In the genomic region with DNA sequence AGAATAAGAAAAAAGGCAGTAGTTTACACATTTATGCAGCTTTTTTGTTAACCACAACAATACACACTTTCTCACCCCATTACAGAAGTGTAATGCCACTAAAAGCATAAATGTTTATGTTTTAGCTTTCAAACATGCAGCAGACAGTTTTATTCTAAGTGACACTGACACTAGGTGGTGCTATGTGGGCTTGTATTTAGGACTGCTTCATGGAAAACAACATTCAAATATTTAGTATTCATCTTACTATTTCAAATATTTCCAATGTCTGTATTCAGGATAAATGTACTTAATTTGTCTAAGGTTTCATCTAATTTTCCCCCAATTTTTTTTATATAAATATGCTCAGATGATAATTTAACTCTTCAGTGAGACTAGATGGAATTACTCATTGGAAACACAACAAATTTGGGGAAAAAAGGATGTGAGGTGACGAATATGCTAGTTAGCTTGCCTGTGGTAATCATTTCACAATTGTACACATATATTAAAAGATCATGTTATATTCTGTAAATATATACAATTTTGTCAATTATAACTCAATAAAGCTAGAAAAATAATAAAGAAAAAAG, we compare ENCODE assay signal across 9 cellular contexts.
DNase-seq lines count a peak whose midpoint lies in the region; ATAC-seq, FAIRE-seq and TF ChIP-seq lines count a peak whose summit lies in the region.
"Had no signal": no experiment of that assay in that cellular context is flagged by ENCODE, and none has a peak within 500 bp of the region (broad histone marks: within the 10 kb centered on the region; RNA-seq: fewer than 3 reads in every experiment).

No MANE protein-coding gene starts in this region.

- no peak overlapping the region for H4K8ac ChIP-seq in trophoblast cell (ENCODE audit: low read depth, low read length)

- no peak overlapping the region for H3K14ac ChIP-seq in trophoblast cell (ENCODE audit: low read length)

- H3K79me1 ChIP-seq in trophoblast cell (ENCODE audit: low read length), result no peaks in the 10 kb centered on the region

- no peak overlapping the region for H2AFZ ChIP-seq in trophoblast cell (ENCODE audit: insufficient read depth, low read length, poor library complexity)

- WGBS in esophagus muscularis mucosa, result 88% methylated on average over 1 of the region's 1 CpG
- WGBS in trophoblast cell (ENCODE audit: extremely low coverage, insufficient coverage, insufficient read length), result no CpG with 5 or more reads among the region's 1 CpG

- no peaks in the 10 kb centered on the region for H3K4me1 Mint-ChIP-seq in Caco-2 (ENCODE audit: low read depth, unreplicated experiment)
- no peaks in the 10 kb centered on the region for H3K4me1 Mint-ChIP-seq in stimulated activated memory B cell treated with anti-CD40 and anti-IgM and Interleukin-4, amounts not matched to agents 10 μg/mL and 1 μg/mL and 100 μg/mL, for 72 hours
- H3K4me1 Mint-ChIP-seq: memory B cell had no signal

- intact Hi-C loops in Caco-2 (cut with micrococcal nuclease; ENCODE audit: unreplicated experiment) (loop anchor here (1.0 kb wide), 1 partner anchor 238 kb away; no protein-coding TSS in a partner anchor), esophagus muscularis mucosa (cut with DNase I) (no loop called here)

- H3K4ac ChIP-seq in trophoblast cell (ENCODE audit: low read depth, low read length), result no peak overlapping the region

- H3K27me3 ChIP-seq in Caco-2 (replicated peaks; ENCODE audit: control insufficient read depth, insufficient read depth, low read length), result no peaks in the 10 kb centered on the region
- no peaks in the 10 kb centered on the region for H3K27me3 ChIP-seq in esophagus muscularis mucosa
- H3K27me3 ChIP-seq in trophoblast cell (ENCODE audit: insufficient read depth, low read length), result no peaks in the 10 kb centered on the region

- H3K4me2 ChIP-seq in trophoblast cell (ENCODE audit: low read length), result no peak overlapping the region

- H3K27ac ChIP-seq in esophagus muscularis mucosa (replicated peaks in 1 of 4) (no peak overlapping the region), trophoblast cell (ENCODE audit: low read depth, low read length) (no peak overlapping the region)

- no peak overlapping the region for H4K12ac ChIP-seq in trophoblast cell (ENCODE audit: low read depth, low read length)

- H3K9ac ChIP-seq in trophoblast cell (ENCODE audit: low read length), result no peak overlapping the region

- no peak for ATAC-seq in stimulated activated memory B cell treated with anti-CD40 and anti-IgM and Interleukin-4, amounts not matched to agents 10 μg/mL and 1 μg/mL and 100 μg/mL, for 72 hours

- no peak overlapping the region for H3K4me3 Mint-ChIP-seq in Caco-2 (ENCODE audit: unreplicated experiment)
- H3K4me3 Mint-ChIP-seq in stimulated activated memory B cell treated with anti-CD40 and anti-IgM and Interleukin-4, amounts not matched to agents 10 μg/mL and 1 μg/mL and 100 μg/mL, for 72 hours, result no peak overlapping the region
- H3K4me3 Mint-ChIP-seq: memory B cell had no signal

- TF ChIP-seq CTCF in Caco-2 (IDR thresholded peaks at IDR 0.05; ENCODE audit: insufficient read depth in 1 of 2, low read depth in 1 of 2, low read length in 1 of 2, severe bottlenecking in 1 of 2, unreplicated experiment in 1 of 2), result peak; percentile 41 to 57
- TF ChIP-seq CTCF in esophagus muscularis mucosa (IDR thresholded peaks at IDR 0.05), result peak; percentile 49 to 59 (median 51)

- no TSS peak for BruUV-seq in Caco-2 (replicated peaks; lab: Mats Ljungman, UMichigan)

- peak; percentile 78 for FAIRE-seq in RCC 7860 (lab: Jason Lieb, UNC)

- no peak for TF ChIP-seq POLR2A in esophagus muscularis mucosa (IDR thresholded peaks at IDR 0.05; ENCODE audit: low read depth)

- peak in 1 of 2 experiments; percentile 15 for DNase-seq in Caco-2
- peak; percentile 34 for DNase-seq in HEK293T (ENCODE audit: extremely low spot score)
- peak; percentile 31 for DNase-seq in RCC 7860 (ENCODE audit: low spot score)
- DNase-seq in esophagus muscularis mucosa (ENCODE audit: extremely low spot score), result no peak
- DNase-seq in trophoblast cell, result peak; percentile 22 to 67
- DNase-seq in activated CD4-positive, alpha-beta T cell treated with anti-CD3 and anti-CD28 coated beads, Interleukin-2, amount 50 U/mL, for 1 hour, result no peak
- DNase-seq in activated gamma-delta T cell treated with Interleukin-2 at 50 U/mL for 16 hours, result no peak

- no peaks in the 10 kb centered on the region for H3K79me2 ChIP-seq in trophoblast cell (ENCODE audit: control insufficient read depth, insufficient read depth, low read length, poor library complexity)

- H3K18ac ChIP-seq in trophoblast cell (ENCODE audit: low read length), result no peak overlapping the region

- TF ChIP-seq EP300 in esophagus muscularis mucosa (IDR thresholded peaks at IDR 0.05), result no peak

- no peak overlapping the region for H2BK120ac ChIP-seq in trophoblast cell (ENCODE audit: insufficient read depth, low read length, poor library complexity)

- H3K4me1 ChIP-seq in Caco-2 (no peaks in the 10 kb centered on the region), esophagus muscularis mucosa (peaks cover 0 to 2% (median 0%) of the 10 kb centered on the region in 4 donors), trophoblast cell (ENCODE audit: control insufficient read depth in 1 of 2, insufficient read depth in 2 of 2, low read length in 2 of 2) (no peaks in the 10 kb centered on the region)

- CTCF ChIA-PET in Caco-2 (lab: Charles Lee), result interaction anchor here (0.5 to 1.2 kb wide), 6 partner anchors 67 to 243 kb away, joined by 3 to 6 read pairs (median 4); no protein-coding TSS in a partner anchor
- CTCF ChIA-PET in HEK293T (lab: Yijun Ruan, JAX), result interaction anchor here (0.6 to 2.1 kb wide), 3 partner anchors 8 to 238 kb away, joined by 3 to 7 read pairs (median 6); no protein-coding TSS in a partner anchor

- H3K27ac Mint-ChIP-seq in Caco-2 (ENCODE audit: unreplicated experiment), result no peak overlapping the region
- no peak overlapping the region for H3K27ac Mint-ChIP-seq in stimulated activated memory B cell treated with anti-CD40 and anti-IgM and Interleukin-4, amounts not matched to agents 10 μg/mL and 1 μg/mL and 100 μg/mL, for 72 hours
- H3K27ac Mint-ChIP-seq: memory B cell had no signal

- no peak overlapping the region for H3K23ac ChIP-seq in trophoblast cell (ENCODE audit: low read length)

- H3K36me3 Mint-ChIP-seq in Caco-2 (ENCODE audit: insufficient read depth, unreplicated experiment), result no peaks in the 10 kb centered on the region
- H3K36me3 Mint-ChIP-seq in stimulated activated memory B cell treated with anti-CD40 and anti-IgM and Interleukin-4, amounts not matched to agents 10 μg/mL and 1 μg/mL and 100 μg/mL, for 72 hours, result peaks cover 11% of the 10 kb centered on the region

- H3K36me3 ChIP-seq in Caco-2 (ENCODE audit: control insufficient read depth, insufficient read depth, low read length) (no peaks in the 10 kb centered on the region), esophagus muscularis mucosa (peaks cover 3 to 73% (median 19%) of the 10 kb centered on the region in 4 donors), trophoblast cell (ENCODE audit: control insufficient read depth in 1 of 2, insufficient read depth in 2 of 2, low read length in 2 of 2) (peaks cover 2 to 5% of the 10 kb centered on the region in 2 experiments)

- POLR2A ChIA-PET in Caco-2 (lab: Charles Lee) (no interaction called here), HEK293T (lab: Yijun Ruan, JAX) (no interaction called here)

- no peaks in the 10 kb centered on the region for H3K27me3 Mint-ChIP-seq in Caco-2 (ENCODE audit: insufficient read depth, unreplicated experiment)
- no peaks in the 10 kb centered on the region for H3K27me3 Mint-ChIP-seq in stimulated activated memory B cell treated with anti-CD40 and anti-IgM and Interleukin-4, amounts not matched to agents 10 μg/mL and 1 μg/mL and 100 μg/mL, for 72 hours
- H3K27me3 Mint-ChIP-seq: memory B cell had no signal

- H4K91ac ChIP-seq in trophoblast cell (ENCODE audit: low read depth, low read length), result no peak overlapping the region

- H3K4me3 ChIP-seq in Caco-2 (ENCODE audit: low read depth, low read length) (no peak overlapping the region), esophagus muscularis mucosa (no peak overlapping the region), trophoblast cell (ENCODE audit: low read depth, low read length) (no peak overlapping the region)

- H3K9me3 Mint-ChIP-seq in Caco-2 (ENCODE audit: unreplicated experiment), result no peaks in the 10 kb centered on the region
- H3K9me3 Mint-ChIP-seq in stimulated activated memory B cell treated with anti-CD40 and anti-IgM and Interleukin-4, amounts not matched to agents 10 μg/mL and 1 μg/mL and 100 μg/mL, for 72 hours, result no peaks in the 10 kb centered on the region
- H3K9me3 Mint-ChIP-seq: memory B cell had no signal

- H2BK12ac ChIP-seq in trophoblast cell (ENCODE audit: low read length), result no peak overlapping the region

- no peaks in the 10 kb centered on the region for H3K9me3 ChIP-seq in Caco-2
- H3K9me3 ChIP-seq in esophagus muscularis mucosa, result no peaks in the 10 kb centered on the region
- no peaks in the 10 kb centered on the region for H3K9me3 ChIP-seq in trophoblast cell (ENCODE audit: insufficient read depth, low read depth, low read length)

- no peak overlapping the region for H2BK5ac ChIP-seq in trophoblast cell (ENCODE audit: low read depth, low read length, poor library complexity)

- no peak overlapping the region for H2AK5ac ChIP-seq in trophoblast cell (ENCODE audit: low read length)

TF ChIP-seq in HEK293T, 16 proteins besides CTCF, POLR2A, EP300 and RAD21:
- TF ChIP-seq NFRKB (IDR thresholded peaks at IDR 0.05), result no peak
- TF ChIP-seq, protein P1, sequence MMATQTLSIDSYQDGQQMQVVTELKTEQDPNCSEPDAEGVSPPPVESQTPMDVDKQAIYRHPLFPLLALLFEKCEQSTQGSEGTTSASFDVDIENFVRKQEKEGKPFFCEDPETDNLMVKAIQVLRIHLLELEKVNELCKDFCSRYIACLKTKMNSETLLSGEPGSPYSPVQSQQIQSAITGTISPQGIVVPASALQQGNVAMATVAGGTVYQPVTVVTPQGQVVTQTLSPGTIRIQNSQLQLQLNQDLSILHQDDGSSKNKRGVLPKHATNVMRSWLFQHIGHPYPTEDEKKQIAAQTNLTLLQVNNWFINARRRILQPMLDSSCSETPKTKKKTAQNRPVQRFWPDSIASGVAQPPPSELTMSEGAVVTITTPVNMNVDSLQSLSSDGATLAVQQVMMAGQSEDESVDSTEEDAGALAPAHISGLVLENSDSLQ (IDR thresholded peaks at IDR 0.05), result peak; percentile 45; the same call in 1 of the 2 replicates

Comparison
In these comparisons a context has a peak if more than half of its experiments do, and no peak if none do; other contexts are left out.
1. DNase-seq: peak in HEK293T (single experiment), RCC 7860 (single experiment) and trophoblast cell (2 of 2); none in esophagus muscularis mucosa (single experiment), activated CD4-positive, alpha-beta T cell treated with anti-CD3 and anti-CD28 coated beads, Interleukin-2, amount 50 U/mL, for 1 hour (single experiment) and activated gamma-delta T cell treated with Interleukin-2 at 50 U/mL for 16 hours (single experiment).